ENCODE assay signal across 10 cellular contexts in genomic region chr12:53065470-53065869, GRCh38. TPM values are rescaled to one million over a fixed set of nuclear protein-coding genes. Genes with fewer than 3 reads are reported as not detected.
DNase-seq lines count a peak whose midpoint lies in the region; ATAC-seq and TF ChIP-seq lines count a peak whose summit lies in the region.
"Had no signal": no experiment of that assay in that cellular context is flagged by ENCODE, and none has a peak within 500 bp of the region (broad histone marks: within the 10 kb centered on the region; RNA-seq: fewer than 3 reads in every experiment).

No MANE protein-coding gene starts in this region.

- H3K4me3 Mint-ChIP-seq in activated CD4-positive, alpha-beta T cell treated with anti-CD3 and anti-CD28 coated beads for 36 hours = no peak overlapping the region
- H3K4me3 Mint-ChIP-seq in neural crest cell = no peak overlapping the region
- H3K4me3 Mint-ChIP-seq: GM23338 had no signal

- no peak for ATAC-seq in activated CD4-positive, alpha-beta T cell treated with anti-CD3 and anti-CD28 coated beads for 36 hours
- no peak for ATAC-seq in GM21786 (IDR thresholded peaks at IDR 0.05; ENCODE audit: unreplicated experiment)

- TF ChIP-seq CTCF in esophagus muscularis mucosa (IDR thresholded peaks at IDR 0.05) (no peak), neural crest cell (conservative IDR thresholded peaks at IDR 0.05) (no peak), transverse colon (IDR thresholded peaks at IDR 0.05) (no peak)

- H3K4me1 ChIP-seq in esophagus muscularis mucosa (peaks cover 89 to 100% (median 99%) of the 10 kb centered on the region in 4 donors), transverse colon (peaks cover 6 to 27% (median 18%) of the 10 kb centered on the region in 4 donors)

- TF ChIP-seq EP300 in esophagus muscularis mucosa (IDR thresholded peaks at IDR 0.05) (no peak), transverse colon (IDR thresholded peaks at IDR 0.05; ENCODE audit: low read depth) (no peak)

- 73% methylated on average over 7 of the region's 7 CpGs for WGBS in esophagus muscularis mucosa
- 79% methylated on average over 7 of the region's 7 CpGs; no CpG with 5 or more reads in 1 of the 2 donors for WGBS in transverse colon (ENCODE audit: low coverage in 1 of 2), 2 donors

- H3K9me3 Mint-ChIP-seq in activated CD4-positive, alpha-beta T cell treated with anti-CD3 and anti-CD28 coated beads for 36 hours (ENCODE audit: low read depth) = no peaks in the 10 kb centered on the region
- H3K9me3 Mint-ChIP-seq in neural crest cell = no peaks in the 10 kb centered on the region
- H3K9me3 Mint-ChIP-seq: GM23338 had no signal

- no peaks in the 10 kb centered on the region for H3K27me3 Mint-ChIP-seq in activated CD4-positive, alpha-beta T cell treated with anti-CD3 and anti-CD28 coated beads for 36 hours
- H3K27me3 Mint-ChIP-seq in neural crest cell (ENCODE audit: low read depth) = no peaks in the 10 kb centered on the region

- peaks cover 21% of the 10 kb centered on the region for H3K36me3 Mint-ChIP-seq in activated CD4-positive, alpha-beta T cell treated with anti-CD3 and anti-CD28 coated beads for 36 hours (ENCODE audit: low read depth)
- H3K36me3 Mint-ChIP-seq in neural crest cell (ENCODE audit: low read depth) = peaks cover 2% of the 10 kb centered on the region

- H3K4me3 ChIP-seq in esophagus muscularis mucosa = peak overlapping the region in 1 of 4 donors; percentile 35
- no peak overlapping the region for H3K4me3 ChIP-seq in transverse colon
- H3K4me3 ChIP-seq: GM23338 had no signal

- no peak overlapping the region for H3K27ac Mint-ChIP-seq in activated CD4-positive, alpha-beta T cell treated with anti-CD3 and anti-CD28 coated beads for 36 hours
- peak overlapping the region; percentile 67 for H3K27ac Mint-ChIP-seq in neural crest cell (ENCODE audit: unreplicated experiment)
- H3K27ac Mint-ChIP-seq: GM23338 had no signal

- H3K36me3 ChIP-seq in esophagus muscularis mucosa = peaks cover 10 to 82% (median 79%) of the 10 kb centered on the region in 4 donors
- peaks cover 0 to 10% (median 0%) of the 10 kb centered on the region in 4 donors for H3K36me3 ChIP-seq in transverse colon

- intact Hi-C loops in activated CD4-positive, alpha-beta T cell treated with anti-CD3 and anti-CD28 coated beads for 36 hours (cut with DNase I, micrococcal nuclease) = loop anchor here in 1 of 2 experiments (10.0 kb wide), 1 partner anchor 129 kb away; no protein-coding TSS in a partner anchor
- intact Hi-C loops in esophagus muscularis mucosa (cut with DNase I) = no loop called here
- intact Hi-C loops in transverse colon (cut with DNase I; ENCODE audit: low total_unique reads) = loop anchor here (10.0 kb wide), 2 partner anchors 129 to 219 kb away; no protein-coding TSS in a partner anchor

- H3K27ac ChIP-seq in esophagus muscularis mucosa (replicated peaks in 1 of 4) (peak overlapping the region; percentile 82 to 95 (median 88)), transverse colon (peak overlapping the region; percentile 36 to 68 (median 52))

- POLR2A ChIA-PET in activated CD4-positive, alpha-beta T cell treated with anti-CD3 and anti-CD28 coated beads for 36 hours (lab: Charles Lee) = interaction anchor here (1.0 to 2.0 kb wide), 2 partner anchors 14 to 33 kb away, joined by 3 to 6 read pairs; partner anchors contain the start of gene SPRYD3

- CTCF ChIA-PET in activated CD4-positive, alpha-beta T cell treated with anti-CD3 and anti-CD28 coated beads for 36 hours (lab: Charles Lee) = interaction anchor here (0.6 to 15.8 kb wide), 42 partner anchors 8 to 443 kb away, joined by 3 to 277 read pairs (median 4); partner anchors contain the start of genes AAAS, IGFBP6, SOAT2 and SPRYD3

- H3K9me3 ChIP-seq in esophagus muscularis mucosa = no peaks in the 10 kb centered on the region
- no peaks in the 10 kb centered on the region for H3K9me3 ChIP-seq in transverse colon

- H3K27me3 ChIP-seq in esophagus muscularis mucosa (no peaks in the 10 kb centered on the region), transverse colon (no peaks in the 10 kb centered on the region)

- TF ChIP-seq POLR2A in esophagus muscularis mucosa (IDR thresholded peaks at IDR 0.05; ENCODE audit: low read depth) (no peak), transverse colon (IDR thresholded peaks at IDR 0.05) (no peak)

- in situ Hi-C loops in transverse colon (cut with MboI; ENCODE audit: low pct_ligation_motif_present in 1 of 4, low pct_unique_long_range_greater_than_20kb in 1 of 4, low sequenced_read_pairs in 3 of 4) = loop anchor here in 3 of 4 donors (10.0 to 25.0 kb wide), 3 partner anchors 119 to 222 kb away; partner anchors contain the start of genes CSAD (in 2 of the 3), ZNF740 (in 2 of the 3), MYG1 (in 1 of the 3) and PFDN5 (in 1 of the 3)

- peak; percentile 4 for DNase-seq in activated CD4-positive, alpha-beta T cell treated with anti-CD3 and anti-CD28 coated beads for 36 hours
- DNase-seq in activated CD4-positive, alpha-beta T cell treated with anti-CD3 and anti-CD28 coated beads for 48 hours = no peak
- no peak for DNase-seq in esophagus muscularis mucosa (ENCODE audit: extremely low spot score)
- DNase-seq in neural crest cell (ENCODE audit: low read depth, low spot score) = no peak
- DNase-seq in transverse colon = no peak
- no peak for DNase-seq in NCI-H1694 (lab: John Stamatoyannopoulos, UW)
- DNase-seq in T-helper 1 cell = no peak

- peaks cover 7% of the 10 kb centered on the region for H3K4me1 Mint-ChIP-seq in activated CD4-positive, alpha-beta T cell treated with anti-CD3 and anti-CD28 coated beads for 36 hours
- peaks cover 16% of the 10 kb centered on the region for H3K4me1 Mint-ChIP-seq in neural crest cell

RNA-seq across cellular contexts. Expression of gene SPRYD3, which starts 13.7 kb away (rescaled TPM):
- total RNA-seq in activated CD4-positive, alpha-beta T cell treated with anti-CD3 and anti-CD28 coated beads for 36 hours = 10 to 100 TPM; 13.7 to 18.2 TPM
- total RNA-seq in esophagus muscularis mucosa (100 to 1,000 TPM in 2 of 4 donors, 10 to 100 TPM in 2; 79.7 to 125 (median 99.1) TPM), neural crest cell (8.8 and 11.2 TPM in 2 replicates), transverse colon (10 to 100 TPM; 10.1 to 27.0 (median 21.9) TPM)

RNA-seq across cellular contexts. Expression of gene TNS2, which starts 15.6 kb away (rescaled TPM):
- total RNA-seq in activated CD4-positive, alpha-beta T cell treated with anti-CD3 and anti-CD28 coated beads for 36 hours = 1 to 10 TPM in 1 of 2 experiments, under 1 TPM in 1; 0.77 to 2.4 TPM
- total RNA-seq in esophagus muscularis mucosa = 100 to 1,000 TPM; 173 to 226 (median 202) TPM
- total RNA-seq in neural crest cell = 14.2 and 22.8 TPM in 2 replicates
- 100 to 1,000 TPM in 2 of 4 donors, 10 to 100 TPM in 2; 48.2 to 397 (median 169) TPM for total RNA-seq in transverse colon

RNA-seq across cellular contexts. Expression of gene IGFBP6, which starts 32.0 kb away (rescaled TPM):
- total RNA-seq in activated CD4-positive, alpha-beta T cell treated with anti-CD3 and anti-CD28 coated beads for 36 hours = 1 to 10 TPM; 1.3 to 2.4 TPM
- 1,000 to 10,000 TPM in 1 of 4 donors, 100 to 1,000 TPM in 3; 626 to 1,141 (median 795) TPM for total RNA-seq in esophagus muscularis mucosa
- 0.72 and 0.73 TPM in 2 replicates for total RNA-seq in neural crest cell
- 100 to 1,000 TPM in 1 of 4 donors, 10 to 100 TPM in 3; 38.5 to 106 (median 94.5) TPM for total RNA-seq in transverse colon

RNA-seq across cellular contexts. Expression of gene SOAT2, which starts 37.8 kb away (rescaled TPM):
- under 1 TPM; 0.57 to 0.79 TPM for total RNA-seq in activated CD4-positive, alpha-beta T cell treated with anti-CD3 and anti-CD28 coated beads for 36 hours
- total RNA-seq in esophagus muscularis mucosa = not detected
- not detected in 2 replicates for total RNA-seq in neural crest cell
- total RNA-seq in transverse colon = under 1 TPM in 1 of 4 donors, not detected in 3; 0.41 TPM
- total RNA-seq: GM23338, HT1080 had no signal

RNA-seq across cellular contexts. Expression of gene EIF4B, which starts 59.2 kb away (rescaled TPM):
- total RNA-seq in activated CD4-positive, alpha-beta T cell treated with anti-CD3 and anti-CD28 coated beads for 36 hours = 100 to 1,000 TPM; 698 to 781 TPM
- total RNA-seq in esophagus muscularis mucosa (100 to 1,000 TPM; 400 to 648 (median 576) TPM), neural crest cell (514 and 527 TPM in 2 replicates), transverse colon (100 to 1,000 TPM; 175 to 383 (median 261) TPM)

Comparison
In these comparisons a context has a peak if more than half of its experiments do, and no peak if none do; other contexts are left out.
1. RNA of gene IGFBP6, which starts 32.0 kb away (total RNA-seq): 626 to 1,141 TPM in esophagus muscularis mucosa and 38.5 to 106 TPM in transverse colon; 1.3 to 2.4 TPM in activated CD4-positive, alpha-beta T cell treated with anti-CD3 and anti-CD28 coated beads for 36 hours and 0.72 to 0.73 TPM in neural crest cell; every median in the first group is over 10 times any median in the second.